Comparison of ENCODE assay signal across 12 cellular contexts in the genomic region with DNA sequence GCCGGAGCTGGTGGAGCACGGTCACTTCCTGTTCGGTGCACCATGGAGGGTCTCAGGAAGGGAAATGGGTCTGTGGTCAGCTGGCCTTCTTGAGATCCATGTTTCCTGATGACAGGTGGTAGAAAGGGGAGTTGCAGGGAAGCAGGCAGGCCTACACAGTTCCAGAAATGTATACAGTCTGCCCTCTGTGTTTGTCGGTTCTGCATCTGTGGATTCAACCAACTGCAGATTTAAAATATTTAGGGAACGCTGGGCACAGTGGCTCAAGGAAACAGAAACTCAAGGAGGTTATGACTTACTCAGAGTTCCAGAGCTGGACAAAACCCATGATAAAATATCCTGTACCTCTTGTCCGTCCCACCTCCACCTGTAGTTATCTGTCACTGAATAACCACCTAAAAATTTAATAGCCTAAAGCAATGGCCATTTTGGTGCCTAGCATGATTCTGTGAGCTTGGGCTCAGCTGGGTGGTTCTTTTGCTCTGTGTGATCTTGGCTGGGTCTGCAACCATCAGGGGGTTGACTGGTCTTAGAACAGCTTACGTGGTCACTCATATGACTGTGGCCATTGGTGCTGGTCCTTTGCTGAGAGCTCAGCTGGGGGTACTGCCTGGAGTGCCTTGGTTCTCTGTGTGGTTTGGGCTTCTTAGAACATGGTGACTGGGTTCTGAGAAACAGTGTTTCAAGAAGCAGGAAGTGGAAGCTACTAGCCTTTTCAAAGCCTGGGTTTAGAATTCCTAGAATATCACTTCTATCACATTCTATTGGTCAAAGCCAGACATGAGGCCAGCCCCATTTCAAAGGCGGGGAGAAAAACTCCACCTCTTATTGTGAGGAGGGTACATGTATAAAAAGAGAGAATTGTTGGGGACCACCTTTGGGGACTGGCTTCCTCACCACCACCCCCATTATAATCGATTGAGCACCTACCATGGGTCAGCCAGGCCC.
DNase-seq lines count a peak whose midpoint lies in the region; ATAC-seq, FAIRE-seq and TF ChIP-seq lines count a peak whose summit lies in the region.
"Had no signal": no experiment of that assay in that cellular context is flagged by ENCODE, and none has a peak within 500 bp of the region (broad histone marks: within the 10 kb centered on the region; RNA-seq: fewer than 3 reads in every experiment).

No MANE protein-coding gene starts in this region.

- BruUV-seq in Calu3 (replicated peaks; lab: Mats Ljungman, UMichigan) = no TSS peak

- no peak for TF ChIP-seq CTCF in Calu3 (IDR thresholded peaks at IDR 0.05; ENCODE audit: unreplicated experiment)
- no peak for TF ChIP-seq CTCF in smooth muscle cell (IDR thresholded peaks at IDR 0.05; ENCODE audit: borderline replicate concordance, insufficient read depth, poor library complexity, severe bottlenecking)

- peaks cover under 1% of the 10 kb centered on the region for H3K4me1 ChIP-seq in smooth muscle cell (ENCODE audit: low read depth)

- no peaks in the 10 kb centered on the region for H3K27me3 Mint-ChIP-seq in Calu3 (ENCODE audit: unreplicated experiment)
- H3K27me3 Mint-ChIP-seq in T-helper 17 cell = no peaks in the 10 kb centered on the region
- H3K27me3 Mint-ChIP-seq in effector memory CD8-positive, alpha-beta T cell = no peaks in the 10 kb centered on the region

- no peak overlapping the region for H3K4me2 ChIP-seq in smooth muscle cell

- H3K4me3 Mint-ChIP-seq in Calu3 (ENCODE audit: low read depth, unreplicated experiment) (no peak overlapping the region), T-helper 17 cell (peak overlapping the region; percentile 42)
- peak overlapping the region; percentile 72 to 73 for H3K4me3 Mint-ChIP-seq in effector memory CD8-positive, alpha-beta T cell

- no peaks in the 10 kb centered on the region for H3K79me2 ChIP-seq in smooth muscle cell (ENCODE audit: low read depth)

- no peak for FAIRE-seq in frontal cortex (lab: Jason Lieb, UNC)
- FAIRE-seq: H1 had no signal

- H3K9me3 ChIP-seq in T-helper 17 cell (ENCODE audit: control insufficient read depth, low read length, poor library complexity, severe bottlenecking) (no peaks in the 10 kb centered on the region), smooth muscle cell (replicated peaks; ENCODE audit: low read depth) (no peaks in the 10 kb centered on the region)

- H3K36me3 ChIP-seq in smooth muscle cell (ENCODE audit: low read depth) = no peaks in the 10 kb centered on the region

- ATAC-seq in T-helper 17 cell = peak; percentile 32
- ATAC-seq in effector memory CD8-positive, alpha-beta T cell (replicated peaks) = no peak

- WGBS in smooth muscle cell (ENCODE audit: low lambda C conversion rate) = 96% methylated on average over 9 of the region's 9 CpGs

- H3K27ac ChIP-seq in smooth muscle cell (ENCODE audit: low read depth) = peak overlapping the region; percentile 97

- no peak overlapping the region for H3K9ac ChIP-seq in smooth muscle cell (ENCODE audit: low read depth)

- H4K20me1 ChIP-seq in smooth muscle cell (ENCODE audit: low read depth) = no peaks in the 10 kb centered on the region

- CTCF ChIA-PET in Calu3 (lab: Charles Lee) = interaction anchor here (0.8 kb wide), 1 partner anchor 10 kb away, joined by 3 read pairs; no protein-coding TSS in a partner anchor

- intact Hi-C loops in Calu3 (cut with micrococcal nuclease; ENCODE audit: unreplicated experiment) = loop anchor here (5.0 kb wide), 1 partner anchor 238 kb away; a partner anchor contains a TSS

- H3K4me3 ChIP-seq in smooth muscle cell = no peak overlapping the region

- peaks cover 28% of the 10 kb centered on the region for H3F3A ChIP-seq in smooth muscle cell (ENCODE audit: low read depth)

- peak overlapping the region; percentile 33 for H3K27ac Mint-ChIP-seq in Calu3 (ENCODE audit: unreplicated experiment)
- peak overlapping the region; percentile 100 for H3K27ac Mint-ChIP-seq in T-helper 17 cell
- peak overlapping the region; percentile 36 to 92 for H3K27ac Mint-ChIP-seq in effector memory CD8-positive, alpha-beta T cell

- H3K27me3 ChIP-seq in smooth muscle cell (ENCODE audit: low read depth) = no peaks in the 10 kb centered on the region

- no peak overlapping the region for H2AFZ ChIP-seq in smooth muscle cell (ENCODE audit: low read depth)

- H3K36me3 Mint-ChIP-seq in Calu3 (ENCODE audit: insufficient read depth, unreplicated experiment) (peaks cover 27% of the 10 kb centered on the region), T-helper 17 cell (ENCODE audit: low read depth) (no peaks in the 10 kb centered on the region)
- peaks cover 11% of the 10 kb centered on the region for H3K36me3 Mint-ChIP-seq in effector memory CD8-positive, alpha-beta T cell (ENCODE audit: insufficient read depth)

- H3K9me3 Mint-ChIP-seq in Calu3 (ENCODE audit: low read depth, unreplicated experiment) = peaks cover 2% of the 10 kb centered on the region
- H3K9me3 Mint-ChIP-seq in effector memory CD8-positive, alpha-beta T cell = peaks cover 0 to 3% of the 10 kb centered on the region in 2 donors

- H3K4me1 Mint-ChIP-seq in Calu3 (ENCODE audit: low read depth, unreplicated experiment) = peaks cover 81% of the 10 kb centered on the region
- H3K4me1 Mint-ChIP-seq in T-helper 17 cell = peaks cover 52% of the 10 kb centered on the region
- H3K4me1 Mint-ChIP-seq in effector memory CD8-positive, alpha-beta T cell (ENCODE audit: low read depth in 2 of 2) = peaks cover 54 to 58% of the 10 kb centered on the region in 2 donors

- DNase-seq in Calu3 (no peak), T-helper 17 cell (no peak), smooth muscle cell (lab: John Stamatoyannopoulos, UW; ENCODE audit: unreplicated experiment) (no peak), SIG-M5 (lab: John Stamatoyannopoulos, UW) (no peak), SW480 (ENCODE audit: low spot score) (no peak), frontal cortex (ENCODE audit: low spot score in 2 of 2) (no peak)
- DNase-seq in effector memory CD8-positive, alpha-beta T cell = no peak
- DNase-seq in stimulated activated CD4-positive, alpha-beta T cell treated with anti-CD3 and anti-CD28 coated beads, Interleukin-2, amount 100 ng/mL, for 24 hours = no peak
- DNase-seq: left ventricle myocardium superior, NCI-H774, retina had no signal

Comparison
In these comparisons a context has a peak if more than half of its experiments do, and no peak if none do; other contexts are left out.
1. H3K27ac Mint-ChIP-seq: peak in every context shown above with its lines; median percentile 100 in T-helper 17 cell; 64 in effector memory CD8-positive, alpha-beta T cell; 33 in Calu3.